Comparison of ENCODE assay signal across 18 cellular contexts in the genomic region with DNA sequence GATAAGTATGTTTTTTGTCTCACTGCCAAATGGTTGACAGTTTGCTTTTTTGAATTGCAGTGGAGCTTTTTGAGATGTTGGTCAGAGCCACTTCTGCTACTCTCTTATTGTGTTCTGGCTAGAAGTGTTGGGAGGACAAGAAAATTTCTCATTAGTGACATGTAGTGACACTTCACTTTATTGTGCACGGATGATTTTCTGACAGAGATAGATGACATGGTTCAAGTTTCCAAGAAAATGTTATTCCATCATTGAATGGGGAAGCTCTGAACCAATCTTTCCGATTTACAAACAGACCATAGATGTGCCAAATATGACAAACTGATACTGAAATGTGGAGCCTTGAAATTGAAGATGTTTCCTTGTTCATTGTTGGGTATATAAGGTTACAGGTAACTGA.
DNase-seq lines count a peak whose midpoint lies in the region; ATAC-seq, FAIRE-seq and TF ChIP-seq lines count a peak whose summit lies in the region.
"Had no signal": no experiment of that assay in that cellular context is flagged by ENCODE, and none has a peak within 500 bp of the region (broad histone marks: within the 10 kb centered on the region; RNA-seq: fewer than 3 reads in every experiment).

No MANE protein-coding gene starts in this region.

- no peak overlapping the region for H3K9ac ChIP-seq in GM23248
- H3K9ac ChIP-seq in keratinocyte (ENCODE audit: control insufficient read depth, extremely low read depth, insufficient read depth, low read length) = no peak overlapping the region

- no peaks in the 10 kb centered on the region for H3K9me1 ChIP-seq in keratinocyte (ENCODE audit: control insufficient read depth, extremely low read depth, insufficient read depth, low read length)

- H3K4me3 ChIP-seq in GM23248 = no peak overlapping the region
- no peak overlapping the region for H3K4me3 ChIP-seq in SJSA1
- H3K4me3 ChIP-seq in keratinocyte (ENCODE audit: control insufficient read depth in 2 of 3, extremely low read depth in 1 of 3, insufficient read depth in 2 of 3, low read depth in 1 of 3, low read length in 3 of 3) = no peak overlapping the region
- no peak overlapping the region for H3K4me3 ChIP-seq in vagina

- H3K4me2 ChIP-seq in GM23248 (ENCODE audit: unreplicated experiment) (no peak overlapping the region), keratinocyte (ENCODE audit: control insufficient read depth, extremely low read depth, insufficient read depth, low read depth, low read length) (no peak overlapping the region)

- in situ Hi-C loops in GM23248 (cut with MboI) = no loop called here

- dilution Hi-C loops in keratinocyte (cut with MboI; ENCODE audit: extremely low pct_ligation_motif_present, low sequenced_read_pairs) = no loop called here

- TF ChIP-seq CTCF in keratinocyte (optimal IDR thresholded peaks at IDR 0.05 in 1 of 3, IDR thresholded peaks at IDR 0.05 in 1 of 3, conservative IDR thresholded peaks at IDR 0.05 in 1 of 3; ENCODE audit: extremely low read depth in 1 of 3, insufficient read depth in 2 of 3, low read length in 3 of 3) = no peak
- TF ChIP-seq CTCF in vagina (IDR thresholded peaks at IDR 0.05) = no peak

- intact Hi-C loops in vagina (cut with DNase I) = no loop called here

- H4K20me1 ChIP-seq in GM23248 (ENCODE audit: insufficient read depth) = no peaks in the 10 kb centered on the region
- no peaks in the 10 kb centered on the region for H4K20me1 ChIP-seq in keratinocyte (ENCODE audit: control insufficient read depth, extremely low read depth, insufficient read depth, low read length)

- peaks cover 41% of the 10 kb centered on the region for H3K4me1 ChIP-seq in GM23248 (ENCODE audit: insufficient read depth)
- peaks cover 39% of the 10 kb centered on the region for H3K4me1 ChIP-seq in SJSA1 (replicated peaks)
- H3K4me1 ChIP-seq in keratinocyte (ENCODE audit: control insufficient read depth, extremely low read depth, insufficient read depth, low read length) = peaks cover 28% of the 10 kb centered on the region
- H3K4me1 ChIP-seq in vagina = no peaks in the 10 kb centered on the region

- H3K9me2 ChIP-seq in GM23248 (ENCODE audit: insufficient read depth) = no peaks in the 10 kb centered on the region

- H3K36me3 ChIP-seq in GM23248 (ENCODE audit: low read depth) (no peaks in the 10 kb centered on the region), SJSA1 (no peaks in the 10 kb centered on the region), keratinocyte (ENCODE audit: control insufficient read depth in 2 of 2, extremely low read depth in 1 of 2, insufficient read depth in 2 of 2, low read length in 2 of 2) (no peaks in the 10 kb centered on the region), vagina (no peaks in the 10 kb centered on the region)

- WGBS in GM23248 (ENCODE audit: low coverage in 1 of 2, low lambda C conversion rate in 2 of 2, missing lambda C conversion rate in 2 of 2), 2 experiments = 78 to 79% methylated on average over 2 of the region's 2 CpGs

- H3K27me3 ChIP-seq in GM23248 (replicated peaks; ENCODE audit: insufficient read depth) (no peaks in the 10 kb centered on the region), SJSA1 (replicated peaks) (no peaks in the 10 kb centered on the region), keratinocyte (ENCODE audit: control insufficient read depth, extremely low read depth, insufficient read depth, low read length) (no peaks in the 10 kb centered on the region), vagina (no peaks in the 10 kb centered on the region)

- peak; percentile 5 for FAIRE-seq in keratinocyte (lab: Jason Lieb, UNC)
- FAIRE-seq: GM12891, GM18507, H1 had no signal

- no peak for TF ChIP-seq POLR2A in vagina (IDR thresholded peaks at IDR 0.05)

- no peak for ATAC-seq in GM19455 (IDR thresholded peaks at IDR 0.05; ENCODE audit: unreplicated experiment)

- H3K9me3 ChIP-seq in GM23248 (ENCODE audit: low read depth) (no peaks in the 10 kb centered on the region), SJSA1 (replicated peaks) (no peaks in the 10 kb centered on the region), keratinocyte (ENCODE audit: control insufficient read depth, low read depth, low read length) (no peaks in the 10 kb centered on the region), vagina (no peaks in the 10 kb centered on the region)

- H3K79me2 ChIP-seq in GM23248 (ENCODE audit: insufficient read depth) = no peaks in the 10 kb centered on the region
- H3K79me2 ChIP-seq in keratinocyte (ENCODE audit: control insufficient read depth, insufficient read depth, low read length) = no peaks in the 10 kb centered on the region

- H3F3A ChIP-seq in GM23248 (ENCODE audit: insufficient read depth) = peaks cover 40% of the 10 kb centered on the region

- 0 out of 2 replicates have a peak overlapping the region, but pooled peaks have one; percentile 19 for H2AFZ ChIP-seq in GM23248
- no peak overlapping the region for H2AFZ ChIP-seq in keratinocyte (ENCODE audit: control insufficient read depth, low read length)

- DNase-seq in GM23248 (no peak), SJSA1 (ENCODE audit: low read depth in 1 of 2, low spot score in 2 of 2) (no peak), keratinocyte (ENCODE audit: low read depth, low spot score) (no peak), foreskin melanocyte (no peak), vagina (ENCODE audit: extremely low spot score in 2 of 2) (no peak)
- DNase-seq: C1 segment of cervical spinal cord; Calu3; CD4-positive, alpha-beta memory T cell; COR-L47; DMS53; DMS79 treated with DMSO at 0.1 percent for 48 hours; GF-D8; H7; HCEC 1CT had no signal

- peak overlapping the region; percentile 86 for H3K27ac ChIP-seq in GM23248
- 0 out of 2 replicates have a peak overlapping the region, but pooled peaks have one; percentile 5 for H3K27ac ChIP-seq in SJSA1
- no peak overlapping the region for H3K27ac ChIP-seq in keratinocyte (ENCODE audit: control insufficient read depth, insufficient read depth, low read length)
- no peak overlapping the region for H3K27ac ChIP-seq in vagina

Comparison
In these comparisons a context has a peak if more than half of its experiments do, and no peak if none do; other contexts are left out.
1. H3K27ac ChIP-seq: peak in GM23248 (single experiment) and SJSA1 (single experiment); none in keratinocyte (single experiment) and vagina (single experiment).